In genomic region chr4:40990899-40991265, GRCh38 we compare ENCODE assay signal across 17 cellular contexts.
DNase-seq lines count a peak whose midpoint lies in the region; ATAC-seq and TF ChIP-seq lines count a peak whose summit lies in the region.
"Had no signal": no experiment of that assay in that cellular context is flagged by ENCODE, and none has a peak within 500 bp of the region (broad histone marks: within the 10 kb centered on the region; RNA-seq: fewer than 3 reads in every experiment).

No MANE protein-coding gene starts in this region.

- H3K4me1 Mint-ChIP-seq in osteocyte (ENCODE audit: unreplicated experiment), result peaks cover 43% of the 10 kb centered on the region
- peaks cover 4% of the 10 kb centered on the region for H3K4me1 Mint-ChIP-seq in activated T-cell treated with anti-CD3 and anti-CD28 coated beads, Interleukin-2, amount 50 U/mL, for 24 hours (ENCODE audit: low read depth)

- DNase-seq in MG63, result peak; percentile 41
- no peak for DNase-seq in mammary epithelial cell
- no peak for DNase-seq in osteocyte (ENCODE audit: extremely low spot score, unreplicated experiment)
- no peak for DNase-seq in stimulated activated CD4-positive, alpha-beta T cell treated with anti-CD3 and anti-CD28 coated beads, Interleukin-2, amount 100 ng/mL, for 48 hours
- no peak for DNase-seq in activated T-cell treated with anti-CD3 and anti-CD28 coated beads, Interleukin-2, amount 50 U/mL, for 24 hours
- DNase-seq in T-helper 1 cell, result no peak
- DNase-seq: activated naive CD8-positive, alpha-beta T cell treated with anti-CD3 and anti-CD28 coated beads, Interleukin-2, amount 50 U/mL, for 24 hours; activated T-cell treated with anti-CD3 and anti-CD28 coated beads, Interleukin-2, amount 50 U/mL, for 72 hours; CD4-positive, CD25-positive, alpha-beta regulatory T cell; DND-41; islet precursor cell; NCI-H82; occipital lobe; SIG-M5; spleen had no signal

- peaks cover 50% of the 10 kb centered on the region for H3K79me2 ChIP-seq in mammary epithelial cell (ENCODE audit: insufficient read depth, low read length)

- H3K36me3 ChIP-seq in MG63 (no peaks in the 10 kb centered on the region), mammary epithelial cell (ENCODE audit: insufficient read depth, low read length) (no peaks in the 10 kb centered on the region)
- H3K36me3 ChIP-seq: spleen had no signal

- H3K4me1 ChIP-seq in mammary epithelial cell (ENCODE audit: insufficient read depth, low read length), result peaks cover 56% of the 10 kb centered on the region

- no peak overlapping the region for H3K4me3 Mint-ChIP-seq in osteocyte (ENCODE audit: unreplicated experiment)
- no peak overlapping the region for H3K4me3 Mint-ChIP-seq in activated T-cell treated with anti-CD3 and anti-CD28 coated beads, Interleukin-2, amount 50 U/mL, for 24 hours
- H3K4me3 Mint-ChIP-seq: activated naive CD8-positive, alpha-beta T cell treated with anti-CD3 and anti-CD28 coated beads, Interleukin-2, amount 50 U/mL, for 24 hours; activated T-cell treated with anti-CD3 and anti-CD28 coated beads, Interleukin-2, amount 50 U/mL, for 72 hours; CD4-positive, CD25-positive, alpha-beta regulatory T cell; stimulated activated naive CD8-positive, alpha-beta T cell treated with anti-CD3 and anti-CD28 coated beads, Interleukin-15, Interleukin-2, amounts not matched to agents 100 ng/mL and 50 ng/mL, for 24 hours had no signal

- H3K27me3 ChIP-seq in MG63 (no peaks in the 10 kb centered on the region), mammary epithelial cell (ENCODE audit: insufficient read depth, low read length) (no peaks in the 10 kb centered on the region)
- H3K27me3 ChIP-seq: spleen had no signal

- no peaks in the 10 kb centered on the region for H3K9me3 Mint-ChIP-seq in osteocyte (ENCODE audit: unreplicated experiment)
- no peaks in the 10 kb centered on the region for H3K9me3 Mint-ChIP-seq in activated T-cell treated with anti-CD3 and anti-CD28 coated beads, Interleukin-2, amount 50 U/mL, for 24 hours
- H3K9me3 Mint-ChIP-seq: activated naive CD8-positive, alpha-beta T cell treated with anti-CD3 and anti-CD28 coated beads, Interleukin-2, amount 50 U/mL, for 24 hours; activated T-cell treated with anti-CD3 and anti-CD28 coated beads, Interleukin-2, amount 50 U/mL, for 72 hours; CD4-positive, CD25-positive, alpha-beta regulatory T cell; stimulated activated naive CD8-positive, alpha-beta T cell treated with anti-CD3 and anti-CD28 coated beads, Interleukin-15, Interleukin-2, amounts not matched to agents 100 ng/mL and 50 ng/mL, for 24 hours had no signal

- ATAC-seq in GM18511 (IDR thresholded peaks at IDR 0.05; ENCODE audit: unreplicated experiment), result peak; percentile 42
- ATAC-seq: activated naive CD8-positive, alpha-beta T cell treated with anti-CD3 and anti-CD28 coated beads, Interleukin-2, amount 50 U/mL, for 24 hours had no signal

- no peaks in the 10 kb centered on the region for H3K27me3 Mint-ChIP-seq in osteocyte (ENCODE audit: unreplicated experiment)
- H3K27me3 Mint-ChIP-seq in activated T-cell treated with anti-CD3 and anti-CD28 coated beads, Interleukin-2, amount 50 U/mL, for 24 hours, result no peaks in the 10 kb centered on the region
- H3K27me3 Mint-ChIP-seq: CD4-positive, CD25-positive, alpha-beta regulatory T cell; stimulated activated naive CD8-positive, alpha-beta T cell treated with anti-CD3 and anti-CD28 coated beads, Interleukin-15, Interleukin-2, amounts not matched to agents 100 ng/mL and 50 ng/mL, for 24 hours had no signal

- H2AFZ ChIP-seq in mammary epithelial cell (ENCODE audit: low read depth, low read length), result no peak overlapping the region

- intact Hi-C loops in mammary epithelial cell (cut with micrococcal nuclease), result loop anchor here (5.0 kb wide), 3 partner anchors 136 to 171 kb away; no protein-coding TSS in a partner anchor

- TF ChIP-seq CTCF in mammary epithelial cell (conservative IDR thresholded peaks at IDR 0.05 in 1 of 2, IDR thresholded peaks at IDR 0.05 in 1 of 2; ENCODE audit: extremely low read depth in 1 of 2, insufficient read depth in 1 of 2, low read depth in 1 of 2, low read length in 2 of 2) (no peak), osteocyte (IDR thresholded peaks at IDR 0.05) (no peak)

- no peaks in the 10 kb centered on the region for H3K36me3 Mint-ChIP-seq in osteocyte (ENCODE audit: unreplicated experiment)
- H3K36me3 Mint-ChIP-seq in activated T-cell treated with anti-CD3 and anti-CD28 coated beads, Interleukin-2, amount 50 U/mL, for 24 hours (ENCODE audit: low read depth), result no peaks in the 10 kb centered on the region
- H3K36me3 Mint-ChIP-seq: CD4-positive, CD25-positive, alpha-beta regulatory T cell had no signal

- in situ Hi-C loops in mammary epithelial cell (cut with MboI; ENCODE audit: low sequenced_read_pairs in 2 of 2), result no loop called here

- peak overlapping the region; percentile 33 for H3K4me2 ChIP-seq in mammary epithelial cell (ENCODE audit: insufficient read depth, low read depth, low read length)

- CTCF ChIA-PET in mammary epithelial cell (lab: Charles Lee; ENCODE audit: low non-redundant PET), result interaction anchor here (1.2 kb wide), 1 partner anchor 223 kb away, joined by 9 read pairs; the partner anchor contains the start of gene APBB2

- dilution Hi-C loops in mammary epithelial cell (cut with HindIII; ENCODE audit: low sequenced_read_pairs), result loop anchor here (25.0 kb wide), 1 partner anchor 221 kb away; the partner anchor contains the start of gene APBB2

- no peaks in the 10 kb centered on the region for H4K20me1 ChIP-seq in mammary epithelial cell (ENCODE audit: insufficient read depth, low read length)

- peak overlapping the region; percentile 56 for H3K9ac ChIP-seq in mammary epithelial cell (ENCODE audit: insufficient read depth, low read length)

- no peaks in the 10 kb centered on the region for H3K9me3 ChIP-seq in MG63
- no peaks in the 10 kb centered on the region for H3K9me3 ChIP-seq in mammary epithelial cell (replicated peaks; ENCODE audit: insufficient read depth, low read length)
- H3K9me3 ChIP-seq: spleen had no signal

- BruUV-seq in mammary epithelial cell (replicated peaks; lab: Mats Ljungman, UMichigan), result TSS peak; percentile 83

- WGBS in mammary epithelial cell (ENCODE audit: low coverage, missing lambda C conversion rate), result 100% methylated on average over 1 of the region's 3 CpGs

- no peak overlapping the region for H3K4me3 ChIP-seq in MG63
- H3K4me3 ChIP-seq in mammary epithelial cell (replicated peaks in 1 of 3; ENCODE audit: insufficient read depth in 1 of 3, low read depth in 2 of 3, low read length in 3 of 3), result no peak overlapping the region
- H3K4me3 ChIP-seq: spleen had no signal

- peak overlapping the region; percentile 84 for H3K27ac Mint-ChIP-seq in osteocyte (ENCODE audit: unreplicated experiment)
- no peak overlapping the region for H3K27ac Mint-ChIP-seq in activated T-cell treated with anti-CD3 and anti-CD28 coated beads, Interleukin-2, amount 50 U/mL, for 24 hours
- H3K27ac Mint-ChIP-seq: activated naive CD8-positive, alpha-beta T cell treated with anti-CD3 and anti-CD28 coated beads, Interleukin-2, amount 50 U/mL, for 24 hours; activated T-cell treated with anti-CD3 and anti-CD28 coated beads, Interleukin-2, amount 50 U/mL, for 72 hours; CD4-positive, CD25-positive, alpha-beta regulatory T cell; stimulated activated naive CD8-positive, alpha-beta T cell treated with anti-CD3 and anti-CD28 coated beads, Interleukin-15, Interleukin-2, amounts not matched to agents 100 ng/mL and 50 ng/mL, for 24 hours had no signal

- peak overlapping the region; percentile 97 for H3K27ac ChIP-seq in mammary epithelial cell (ENCODE audit: insufficient read depth, low read depth, low read length)
